In genomic region chr10:7529638-7530037, GRCh38 we compare ENCODE assay signal across 10 cellular contexts.
DNase-seq lines count a peak whose midpoint lies in the region; ATAC-seq, FAIRE-seq and TF ChIP-seq lines count a peak whose summit lies in the region.
"Had no signal": no experiment of that assay in that cellular context is flagged by ENCODE, and none has a peak within 500 bp of the region (broad histone marks: within the 10 kb centered on the region; RNA-seq: fewer than 3 reads in every experiment).

No MANE protein-coding gene starts in this region.

- WGBS in H1 (ENCODE audit: extremely low coverage in 1 of 2, insufficient coverage in 1 of 2, insufficient read length in 1 of 2, insufficient replicate concordance in 2 of 2, low coverage in 1 of 2, low lambda C conversion rate in 2 of 2, missing lambda C conversion rate in 1 of 2), 2 experiments = 67% methylated on average over 6 of the region's 7 CpGs; no CpG with 5 or more reads in 1 of the 2 experiments

- peak; percentile 45 for FAIRE-seq in H1 (lab: Jason Lieb, UNC)

- DNase-seq in ELF-1 (ENCODE audit: low read depth, low spot score) = peak; percentile 27
- peak; percentile 29 for DNase-seq in M059J (ENCODE audit: low read depth)
- peak; percentile 29 to 65 for DNase-seq in H1 (ENCODE audit: low read depth in 1 of 2, low spot score in 2 of 2)
- no peak for DNase-seq in neural crest cell (ENCODE audit: low read depth, low spot score)
- no peak for DNase-seq in T-helper 2 cell
- no peak for DNase-seq in NCI-H146 (lab: John Stamatoyannopoulos, UW)
- no peak for DNase-seq in GM13976 (ENCODE audit: low spot score)

- H3K27me3 ChIP-seq in H1 (replicated peaks in 1 of 4; ENCODE audit: control insufficient read depth in 3 of 4, extremely low read depth in 1 of 4, insufficient read depth in 3 of 4, low read length in 3 of 4) = no peaks in the 10 kb centered on the region
- H3K27me3 ChIP-seq: ascending aorta had no signal

- no peak overlapping the region for H2AFZ ChIP-seq in H1 (ENCODE audit: low read length)

- H4K5ac ChIP-seq in H1 (ENCODE audit: insufficient read length, low read depth, low read length) = no peak overlapping the region

- TF ChIP-seq POLR2A in H1 (IDR thresholded peaks at IDR 0.05; ENCODE audit: control extremely low read depth in 1 of 2, low read depth in 2 of 2, low read length in 2 of 2) = no peak

- no peak for TF ChIP-seq EP300 in H1 (IDR thresholded peaks at IDR 0.05; ENCODE audit: borderline replicate concordance in 1 of 2, low read depth in 2 of 2, low read length in 2 of 2)

- H3K36me3 Mint-ChIP-seq in neural crest cell (ENCODE audit: low read depth) = no peaks in the 10 kb centered on the region

- peaks cover 0 to 3% (median 0%) of the 10 kb centered on the region in 4 experiments; a peak in 1 of 7 replicates for H3K4me1 ChIP-seq in H1 (replicated peaks in 1 of 4; ENCODE audit: control insufficient read depth in 3 of 4, insufficient read depth in 4 of 4, low read length in 3 of 4)
- H3K4me1 ChIP-seq: ascending aorta had no signal

- no peaks in the 10 kb centered on the region for H3K9me3 ChIP-seq in H1 (ENCODE audit: insufficient read depth in 2 of 2, low read depth in 1 of 2, low read length in 1 of 2)
- H3K9me3 ChIP-seq: ascending aorta had no signal

- no peak overlapping the region for H3K4me3 Mint-ChIP-seq in neural crest cell

- no peak overlapping the region for H4K91ac ChIP-seq in H1 (replicated peaks; ENCODE audit: insufficient read length, low read length)

- H3K4me3 ChIP-seq in H1 (ENCODE audit: extremely low read depth in 1 of 4, insufficient read depth in 2 of 4, low read depth in 3 of 4, low read length in 4 of 4) = no peak overlapping the region
- H3K4me3 ChIP-seq: ascending aorta had no signal

- no peak overlapping the region for H2BK12ac ChIP-seq in H1 (ENCODE audit: low read depth, low read length)

- H3K9me3 Mint-ChIP-seq in neural crest cell = no peaks in the 10 kb centered on the region

- no peak overlapping the region for H3K4me2 ChIP-seq in H1 (ENCODE audit: insufficient read depth in 1 of 2, low read depth in 2 of 2, low read length in 2 of 2)

- H3K56ac ChIP-seq in H1 (replicated peaks; ENCODE audit: insufficient read length, low read depth, low read length) = no peak overlapping the region

- no peak overlapping the region for H3K27ac ChIP-seq in H1 (ENCODE audit: low read depth, low read length)
- H3K27ac ChIP-seq: ascending aorta had no signal

- no peak overlapping the region for H2BK5ac ChIP-seq in H1 (ENCODE audit: low read depth, low read length)

- H3K4me1 Mint-ChIP-seq in neural crest cell = peaks cover 29% of the 10 kb centered on the region

- POLR2A ChIA-PET in H1 (lab: Charles Lee; ENCODE audit: partially characterized antibody) = no interaction called here

- H4K20me1 ChIP-seq in H1 (replicated peaks in 1 of 2; ENCODE audit: control insufficient read depth in 1 of 2, insufficient read depth in 2 of 2, low read length in 2 of 2) = no peaks in the 10 kb centered on the region

- H3K18ac ChIP-seq in H1 (ENCODE audit: extremely low read depth, low read length) = no peak overlapping the region

- H3K23ac ChIP-seq in H1 (ENCODE audit: insufficient read length) = no peak overlapping the region

- H3K36me3 ChIP-seq in H1 (ENCODE audit: control insufficient read depth in 2 of 4, insufficient read depth in 4 of 4, low read length in 3 of 4) = no peaks in the 10 kb centered on the region
- H3K36me3 ChIP-seq: ascending aorta had no signal

- no peak overlapping the region for H2AK5ac ChIP-seq in H1 (ENCODE audit: low read depth, low read length)

- H3K9ac ChIP-seq in H1 (replicated peaks in 1 of 4; ENCODE audit: extremely low read depth in 1 of 4, low read depth in 3 of 4, low read length in 3 of 4) = no peak overlapping the region

- H3K14ac ChIP-seq in H1 (ENCODE audit: insufficient read length) = no peak overlapping the region

- TF ChIP-seq CTCF in H1 (IDR thresholded peaks at IDR 0.05; ENCODE audit: control extremely low read depth in 1 of 3, insufficient read depth in 1 of 3, low read depth in 1 of 3, low read length in 3 of 3) = peak; percentile 75 to 90 (median 77)
- peak; percentile 20 for TF ChIP-seq CTCF in neural crest cell (conservative IDR thresholded peaks at IDR 0.05)
- TF ChIP-seq CTCF in GM13976 (IDR thresholded peaks at IDR 0.05; ENCODE audit: borderline replicate concordance, control extremely low read depth, extremely low read depth, insufficient read depth, missing control alignments) = no peak

- no peaks in the 10 kb centered on the region for H3K79me1 ChIP-seq in H1 (ENCODE audit: low read depth, low read length)

- in situ Hi-C loops in GM13976 (cut with MboI; ENCODE audit: low sequenced_read_pairs, unreplicated experiment) = loop anchor here (10.0 to 25.0 kb wide), 2 partner anchors 155 to 1758 kb away; no protein-coding TSS in a partner anchor

- no peak overlapping the region for H2BK20ac ChIP-seq in H1 (ENCODE audit: low read length)

- no peak overlapping the region for H2BK120ac ChIP-seq in H1 (replicated peaks; ENCODE audit: low read depth, low read length)

- no peaks in the 10 kb centered on the region for H3K79me2 ChIP-seq in H1 (ENCODE audit: control insufficient read depth in 1 of 2, insufficient read depth in 2 of 2, low read length in 2 of 2)

- H3K27me3 Mint-ChIP-seq in neural crest cell (ENCODE audit: low read depth) = peaks cover 29% of the 10 kb centered on the region

- H2BK15ac ChIP-seq in H1 (ENCODE audit: low read length) = no peak overlapping the region

- no peak overlapping the region for H4K8ac ChIP-seq in H1 (ENCODE audit: extremely low read depth, insufficient read depth, low read length)

- H3K27ac Mint-ChIP-seq in neural crest cell (ENCODE audit: unreplicated experiment) = no peak overlapping the region

- TF ChIP-seq RAD21 in H1 (IDR thresholded peaks at IDR 0.05 in 1 of 2, conservative IDR thresholded peaks at IDR 0.05 in 1 of 2; ENCODE audit: low read depth in 2 of 2, low read length in 2 of 2) = peak; percentile 91 to 94

- no peak for ATAC-seq in GM19328 (IDR thresholded peaks at IDR 0.05; ENCODE audit: unreplicated experiment)
- ATAC-seq: sciatic nerve had no signal

- CTCF ChIA-PET in H1 (lab: Charles Lee; ENCODE audit: partially characterized antibody) = interaction anchor here (0.6 to 5.5 kb wide), 19 partner anchors 9 to 1775 kb away, joined by 3 to 70 read pairs (median 3); partner anchors contain the start of gene ITIH5

- no peaks in the 10 kb centered on the region for H3K23me2 ChIP-seq in H1 (ENCODE audit: low read depth, low read length)

- H3K4ac ChIP-seq in H1 (replicated peaks; ENCODE audit: insufficient read length, low read depth, low read length) = no peak overlapping the region

TF ChIP-seq in H1, 55 proteins besides CTCF, POLR2A, EP300 and RAD21 (continues in another document):
- TF ChIP-seq EZH2 (IDR thresholded peaks at IDR 0.05; ENCODE audit: low read depth, low read length, severe bottlenecking) (no peak), GTF2F1 (IDR thresholded peaks at IDR 0.05; ENCODE audit: borderline replicate concordance, low read depth, low read length) (no peak)

Comparison
In these comparisons a context has a peak if more than half of its experiments do, and no peak if none do; other contexts are left out.
1. DNase-seq: peak in ELF-1 (single experiment), M059J (single experiment) and H1 (2 of 2); none in neural crest cell (single experiment), T-helper 2 cell (0 of 5), NCI-H146 (single experiment) and GM13976 (single experiment).